ENCODE assay signal across 11 cellular contexts in genomic region chr10:100835810-100836209, GRCh38.
"Had no signal": no experiment of that assay in that cellular context is flagged by ENCODE, and none has a peak within 500 bp of the region (broad histone marks: within the 10 kb centered on the region; RNA-seq: fewer than 3 reads in every experiment).

No MANE protein-coding gene starts in this region.

- H3K27ac ChIP-seq: GM23248 had no signal

- H3K4me3 ChIP-seq: GM23248, GM23338, HAP-1 had no signal

- DNase-seq: GM23248, GOT3, H7, H9, HCEC 1CT, HFFc6 had no signal

- H3K4me1 ChIP-seq: HAP-1 had no signal

- FAIRE-seq: H1, H54 had no signal

- H3K4me2 ChIP-seq: GM23338 had no signal

- H2AFZ ChIP-seq: GM23248, GM23338 had no signal

- H3K9me3 ChIP-seq: HAP-1 had no signal

- ATAC-seq: GM23338, HCT116 had no signal

- H3K36me3 ChIP-seq: HAP-1 had no signal

- H3K9ac ChIP-seq: GM23248 had no signal
